Comparison of ENCODE assay signal across 13 cellular contexts in genomic region chr13:99119686-99120085, GRCh38.
DNase-seq lines count a peak whose midpoint lies in the region; ATAC-seq lines count a peak whose summit lies in the region.
"Had no signal": no experiment of that assay in that cellular context is flagged by ENCODE, and none has a peak within 500 bp of the region (broad histone marks: within the 10 kb centered on the region; RNA-seq: fewer than 3 reads in every experiment).

No MANE protein-coding gene starts in this region.

- no peak overlapping the region for H3K27ac Mint-ChIP-seq in memory B cell
- H3K27ac Mint-ChIP-seq: mesothelial cell of epicardium; T-helper 1 cell treated with Interleukin-12 subunit alpha and Interleukin-12 subunit beta and Interleukin-4 antibody, amounts not matched to agents 30 μg/mL and 1 μg/mL, for 36 hours had no signal

- H3K36me3 Mint-ChIP-seq in memory B cell, result no peaks in the 10 kb centered on the region
- H3K36me3 Mint-ChIP-seq: mesothelial cell of epicardium had no signal

- ATAC-seq in memory B cell (ENCODE audit: low read depth), result peak; percentile 90
- no peak for ATAC-seq in HG03439 (IDR thresholded peaks at IDR 0.05; ENCODE audit: unreplicated experiment)
- ATAC-seq in HG03095 (IDR thresholded peaks at IDR 0.05; ENCODE audit: unreplicated experiment), result no peak
- ATAC-seq in HG02870 (IDR thresholded peaks at IDR 0.05; ENCODE audit: unreplicated experiment), result no peak
- ATAC-seq: A549 had no signal

- H3K9me3 Mint-ChIP-seq in memory B cell, result no peaks in the 10 kb centered on the region
- H3K9me3 Mint-ChIP-seq: T-helper 1 cell treated with Interleukin-12 subunit alpha and Interleukin-12 subunit beta and Interleukin-4 antibody, amounts not matched to agents 30 μg/mL and 1 μg/mL, for 36 hours had no signal

- H3K4me3 Mint-ChIP-seq in memory B cell, result no peak overlapping the region
- H3K4me3 Mint-ChIP-seq: mesothelial cell of epicardium; T-helper 1 cell treated with Interleukin-12 subunit alpha and Interleukin-12 subunit beta and Interleukin-4 antibody, amounts not matched to agents 30 μg/mL and 1 μg/mL, for 36 hours had no signal

- H3K4me1 Mint-ChIP-seq in memory B cell, result peaks cover 6% of the 10 kb centered on the region
- H3K4me1 Mint-ChIP-seq: mesothelial cell of epicardium had no signal

- peaks cover 11% of the 10 kb centered on the region for H3K27me3 Mint-ChIP-seq in memory B cell

- DNase-seq in activated CD4-positive, alpha-beta T cell treated with anti-CD3 and anti-CD28 coated beads for 48 hours, result peak; percentile 49
- DNase-seq in activated CD4-positive, alpha-beta T cell treated with anti-CD3 and anti-CD28 coated beads, Interleukin-2, amount 50 U/mL, for 1 hour, result no peak
- peak; percentile 40 for DNase-seq in activated CD4-positive, CD25-positive, alpha-beta regulatory T cell treated with anti-CD3 and anti-CD28 coated beads, Interleukin-2, amount 50 U/mL, for 72 hours
- no peak for DNase-seq in memory B cell (ENCODE audit: low spot score in 2 of 2)
- peak; percentile 12 for DNase-seq in stimulated activated CD8-positive, alpha-beta memory T cell treated with anti-CD3 and anti-CD28 coated beads, Interleukin-4, amount 100 ng/mL, for 24 hours (ENCODE audit: low read depth)
- DNase-seq: NCI-H1694 treated with DMSO at 0.1 percent for 48 hours, NCI-H526 had no signal

Comparison
In these comparisons a context has a peak if more than half of its experiments do, and no peak if none do; other contexts are left out.
1. DNase-seq: peak in activated CD4-positive, alpha-beta T cell treated with anti-CD3 and anti-CD28 coated beads for 48 hours (single experiment), activated CD4-positive, CD25-positive, alpha-beta regulatory T cell treated with anti-CD3 and anti-CD28 coated beads, Interleukin-2, amount 50 U/mL, for 72 hours (single experiment) and stimulated activated CD8-positive, alpha-beta memory T cell treated with anti-CD3 and anti-CD28 coated beads, Interleukin-4, amount 100 ng/mL, for 24 hours (single experiment); none in activated CD4-positive, alpha-beta T cell treated with anti-CD3 and anti-CD28 coated beads, Interleukin-2, amount 50 U/mL, for 1 hour (single experiment) and memory B cell (0 of 2).